ENCODE assay signal across 7 cellular contexts in the genomic region with DNA sequence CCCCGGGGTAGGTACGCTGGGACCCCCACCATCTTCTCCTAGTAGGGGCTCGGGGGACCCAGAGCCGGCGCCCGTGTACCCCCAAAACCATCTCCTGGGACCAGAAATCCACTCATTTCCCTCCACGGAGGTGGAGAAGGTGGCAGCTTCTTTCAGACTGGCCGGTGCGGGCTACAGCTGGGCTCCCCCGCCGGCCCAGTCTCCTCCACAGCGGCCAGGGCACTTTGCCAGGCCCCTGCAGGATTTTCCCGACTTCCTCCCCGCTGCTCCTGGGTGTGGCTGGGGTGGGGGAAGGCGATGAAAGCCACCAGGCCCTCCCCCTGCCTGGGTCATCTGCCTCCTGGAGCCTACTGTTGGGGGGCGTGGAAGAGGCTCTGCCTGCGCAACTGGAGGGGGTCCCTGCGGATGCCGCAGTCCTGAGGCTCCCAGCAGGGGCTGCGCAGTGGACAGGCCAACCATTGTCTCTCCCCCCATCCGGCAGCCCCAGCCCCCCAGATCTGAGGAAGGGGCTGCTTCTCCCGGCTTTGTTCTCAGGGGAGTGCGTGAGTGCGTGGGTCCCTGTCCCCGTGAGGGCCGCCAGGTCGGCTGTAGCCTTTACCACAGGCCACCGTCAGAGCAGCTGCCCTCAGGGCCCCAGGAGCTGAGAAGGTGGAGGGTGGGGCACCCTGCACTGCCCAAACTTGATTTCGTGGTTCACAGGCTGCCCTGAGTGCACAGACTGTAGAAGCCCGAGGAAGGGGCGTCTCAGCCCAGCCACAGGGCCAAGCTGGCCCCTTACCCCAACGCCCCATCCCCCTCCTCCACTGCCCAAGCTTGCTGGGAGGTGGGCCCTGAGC. TPM values are rescaled to one million over a fixed set of nuclear protein-coding genes. Genes with fewer than 3 reads are reported as not detected.
DNase-seq lines count a peak whose midpoint lies in the region; ATAC-seq, FAIRE-seq and TF ChIP-seq lines count a peak whose summit lies in the region.

No MANE protein-coding gene starts in this region.

- 0 out of 2 replicates have a peak, but pooled peaks have one; percentile 5 for TF ChIP-seq RAD21 in HepG2 (CRISPR knock-in tag; IDR thresholded peaks at IDR 0.05)

- no peak for TF ChIP-seq CTCF in bronchial epithelial cell (IDR thresholded peaks at IDR 0.05; ENCODE audit: insufficient read depth, low read length, severe bottlenecking)
- TF ChIP-seq CTCF in HepG2 (CRISPR knock-in tag; IDR thresholded peaks at IDR 0.05): no peak
- TF ChIP-seq CTCF in upper lobe of left lung (IDR thresholded peaks at IDR 0.05): no peak

- BruUV-seq in HepG2 (replicated peaks; lab: Mats Ljungman, UMichigan): no TSS peak

- peak overlapping the region; percentile 78; the same call in 1 of the 2 replicates for H3K9ac ChIP-seq in HepG2 (ENCODE audit: insufficient read depth, low read depth, low read length)

- no peak overlapping the region for H2AFZ ChIP-seq in HepG2 (ENCODE audit: low read length)

- in situ Hi-C loops in HepG2 (cut with HindIII; ENCODE audit: extremely low pct_ligation_motif_present, low pct_unique_long_range_greater_than_20kb): loop anchor here (5.0 kb wide), 1 partner anchor 36 kb away; no protein-coding TSS in a partner anchor

- H3K79me2 ChIP-seq in HepG2 (ENCODE audit: insufficient read depth, low read length): peaks cover 23% of the 10 kb centered on the region

- H3K27me3 ChIP-seq in bronchial epithelial cell (ENCODE audit: control insufficient read depth, insufficient read depth, low read length): no peaks in the 10 kb centered on the region
- H3K27me3 ChIP-seq in HepG2 (ENCODE audit: control insufficient read depth in 1 of 2, insufficient read depth in 2 of 2, low read length in 2 of 2): no peaks in the 10 kb centered on the region
- peaks cover 0 to 14% (median 0%) of the 10 kb centered on the region in 4 donors for H3K27me3 ChIP-seq in upper lobe of left lung

- FAIRE-seq in bronchial epithelial cell (lab: Jason Lieb, UNC) (no peak), HepG2 (lab: Jason Lieb, UNC) (no peak)

- H3K36me3 ChIP-seq in bronchial epithelial cell (ENCODE audit: control insufficient read depth, insufficient read depth, low read length) (peaks cover 18% of the 10 kb centered on the region), HepG2 (replicated peaks in 1 of 2; ENCODE audit: control insufficient read depth in 1 of 2, insufficient read depth in 2 of 2, low read length in 2 of 2) (peaks cover 4 to 10% of the 10 kb centered on the region in 2 experiments; a peak in 3 of 5 replicates), upper lobe of left lung (no peaks in the 10 kb centered on the region)

- H4K20me1 ChIP-seq in HepG2 (ENCODE audit: insufficient read depth, low read length): peaks cover 31% of the 10 kb centered on the region; the same call in 1 of the 2 replicates

- intact Hi-C loops in HepG2 (cut with micrococcal nuclease; ENCODE audit: unreplicated experiment): no loop called here

- POLR2A ChIA-PET in HepG2 (lab: Yijun Ruan, JAX): interaction anchor here (1.2 to 1.8 kb wide), 3 partner anchors 15 to 43 kb away, joined by 4 to 6 read pairs (median 4); no protein-coding TSS in a partner anchor

- TF ChIP-seq EP300 in HepG2 (IDR thresholded peaks at IDR 0.05; ENCODE audit: low read depth in 2 of 2, low read length in 2 of 2) (no peak), HepG2 (CRISPR knock-in tag; IDR thresholded peaks at IDR 0.05; ENCODE audit: borderline replicate concordance) (no peak), upper lobe of left lung (IDR thresholded peaks at IDR 0.05) (no peak)

- TF ChIP-seq POLR2A in HepG2 (IDR thresholded peaks at IDR 0.05; ENCODE audit: insufficient read depth in 1 of 2, low read depth in 2 of 2, low read length in 2 of 2) (no peak), upper lobe of left lung (IDR thresholded peaks at IDR 0.05) (no peak)

- no peaks in the 10 kb centered on the region for H3K9me3 ChIP-seq in HepG2 (ENCODE audit: low read length)
- no peaks in the 10 kb centered on the region for H3K9me3 ChIP-seq in upper lobe of left lung

- H3K4me3 ChIP-seq in bronchial epithelial cell (ENCODE audit: low read depth, low read length) (peak overlapping the region; percentile 70), HepG2 (replicated peaks in 1 of 3; ENCODE audit: insufficient read depth in 1 of 3, low read depth in 2 of 3, low read length in 3 of 3) (peak overlapping the region; percentile 66 to 83 (median 79)), upper lobe of left lung (peak overlapping the region; percentile 51 to 94 (median 88))

- no peak overlapping the region for H3K27ac ChIP-seq in HepG2 (ENCODE audit: extremely low read length, insufficient read depth, low read length)
- H3K27ac ChIP-seq in upper lobe of left lung: peak overlapping the region in 3 of 4 donors; percentile 90 to 97 (median 92)

- ATAC-seq in HepG2 (no peak), upper lobe of left lung (ENCODE audit: low FRiP score in 2 of 2) (peak; percentile 34 to 41), HG02610 (IDR thresholded peaks at IDR 0.05; ENCODE audit: unreplicated experiment) (no peak)

- H3K4me1 ChIP-seq in HepG2 (ENCODE audit: insufficient read depth, low read length): peaks cover 73% of the 10 kb centered on the region
- H3K4me1 ChIP-seq in upper lobe of left lung: peaks cover 42 to 67% (median 49%) of the 10 kb centered on the region in 4 donors

- peak overlapping the region; percentile 90 for H3K4me2 ChIP-seq in HepG2 (ENCODE audit: low read depth, low read length)

- DNase-seq in ELR (ENCODE audit: low read depth) (peak; percentile 88), NCI-H2196 (lab: John Stamatoyannopoulos, UW; ENCODE audit: unreplicated experiment) (peak; percentile 77), bronchial epithelial cell (ENCODE audit: low read depth) (peak; percentile 58), HepG2 (ENCODE audit: low spot score) (no peak), upper lobe of left lung (peak; percentile 76 to 84)
- DNase-seq in activated CD8-positive, alpha-beta memory T cell treated with anti-CD3 and anti-CD28 coated beads, Interleukin-2, amount 50 U/mL, for 4 hours: no peak

- WGBS in HepG2 (ENCODE audit: low lambda C conversion rate): 34% methylated on average over 16 of the region's 32 CpGs
- 19 to 25% methylated on average over 13 to 27 of the region's 32 CpGs for WGBS in upper lobe of left lung, 2 donors

- CTCF ChIA-PET in HepG2 (lab: Yijun Ruan, JAX; ENCODE audit: low intra/inter-chr PET ratio, low total read pairs): no interaction called here

RNA-seq across cellular contexts. Expression of a gene that starts 1.3 kb away (rescaled TPM):
- total RNA-seq in bronchial epithelial cell (117 and 132 TPM in 2 replicates), HepG2 (2016; rRNA removed; fragmentation: Illumina TruSeq; extraction: Trizol) (7.3 and 29.8 TPM in 2 replicates), upper lobe of left lung (100 to 1,000 TPM in 5 of 6 donors, 10 to 100 TPM in 1; 91.0 to 316 (median 157) TPM)
- 2.7 and 2.9 TPM in 2 replicates for total RNA-seq in HepG2 (2016; cell fraction: cytosol; rRNA removed; fragmentation: Illumina TruSeq; extraction: Trizol; ENCODE audit: low read depth)
- 5.9 and 28.3 TPM in 2 replicates for total RNA-seq in HepG2 (2016; cell fraction: insoluble cytoplasmic fraction; rRNA removed; fragmentation: Illumina TruSeq; extraction: Trizol)
- total RNA-seq in HepG2 (2016; cell fraction: membrane; rRNA removed; fragmentation: Illumina TruSeq; extraction: Trizol): 4.9 and 5.0 TPM in 2 replicates
- 36.4 and 50.3 TPM in 2 replicates for total RNA-seq in HepG2 (2016; cell fraction: nucleus; rRNA removed; fragmentation: Illumina TruSeq; extraction: Trizol)
- 65.2 and 82.7 TPM in 2 replicates for polyA plus RNA-seq in HepG2 (2011; rRNA removed)
- 37.7 and 58.0 TPM in 2 replicates for polyA plus RNA-seq in HepG2 (2011; cell fraction: cytosol; rRNA removed)
- 667 and 906 TPM in 2 replicates for polyA plus RNA-seq in HepG2 (2011; cell fraction: nucleus; rRNA removed)
- polyA plus RNA-seq in HepG2 (2012): 77.8 and 101 TPM in 2 replicates
- 1.4 and 1.5 TPM in 2 replicates for polyA plus RNA-seq in HepG2 (2016; cell fraction: cytosol; fragmentation: Illumina TruSeq; extraction: Trizol; ENCODE audit: low read depth)
- 10.7 and 15.5 TPM in 2 replicates for polyA plus RNA-seq in HepG2 (2016; cell fraction: insoluble cytoplasmic fraction; fragmentation: Illumina TruSeq; extraction: Trizol; ENCODE audit: low read depth)
- polyA plus RNA-seq in HepG2 (2016; cell fraction: membrane; fragmentation: Illumina TruSeq; extraction: Trizol; ENCODE audit: low read depth): 3.2 and 3.6 TPM in 2 replicates
- polyA plus RNA-seq in HepG2 (2016; cell fraction: nucleus; fragmentation: Illumina TruSeq; extraction: Trizol; ENCODE audit: insufficient read depth, low read depth): 125 and 134 TPM in 2 replicates
- polyA minus RNA-seq in HepG2 (2011; rRNA and poly(A)+ RNA removed; ENCODE audit: low replicate concordance): 23.8 and 86.8 TPM in 2 replicates
- polyA minus RNA-seq in HepG2 (2011; cell fraction: cytosol; rRNA and poly(A)+ RNA removed): 41.3 and 50.7 TPM in 2 replicates
- polyA minus RNA-seq in HepG2 (2011; cell fraction: nucleus; rRNA and poly(A)+ RNA removed): 80.3 and 86.4 TPM in 2 replicates

RNA-seq across cellular contexts. Expression of a gene that starts 7.9 kb away (rescaled TPM):
- 18.2 and 25.7 TPM in 2 replicates for total RNA-seq in bronchial epithelial cell
- 54.9 and 68.4 TPM in 2 replicates for total RNA-seq in HepG2 (2016; rRNA removed; fragmentation: Illumina TruSeq; extraction: Trizol)
- 17.4 and 19.2 TPM in 2 replicates for total RNA-seq in HepG2 (2016; cell fraction: cytosol; rRNA removed; fragmentation: Illumina TruSeq; extraction: Trizol; ENCODE audit: low read depth)
- 52.2 and 77.4 TPM in 2 replicates for total RNA-seq in HepG2 (2016; cell fraction: insoluble cytoplasmic fraction; rRNA removed; fragmentation: Illumina TruSeq; extraction: Trizol)
- 17.7 and 18.1 TPM in 2 replicates for total RNA-seq in HepG2 (2016; cell fraction: membrane; rRNA removed; fragmentation: Illumina TruSeq; extraction: Trizol)
- total RNA-seq in HepG2 (2016; cell fraction: nucleus; rRNA removed; fragmentation: Illumina TruSeq; extraction: Trizol): 18.3 and 23.3 TPM in 2 replicates
- polyA plus RNA-seq in HepG2 (2011; rRNA removed): 42.1 and 63.7 TPM in 2 replicates
- polyA plus RNA-seq in HepG2 (2011; cell fraction: cytosol; rRNA removed): 49.9 and 81.6 TPM in 2 replicates
- polyA plus RNA-seq in HepG2 (2011; cell fraction: nucleus; rRNA removed): 24.5 and 32.4 TPM in 2 replicates
- polyA plus RNA-seq in HepG2 (2012): 19.4 and 39.7 TPM in 2 replicates
- polyA plus RNA-seq in HepG2 (2016; cell fraction: cytosol; fragmentation: Illumina TruSeq; extraction: Trizol; ENCODE audit: low read depth): 13.7 and 17.3 TPM in 2 replicates
- 47.3 and 49.3 TPM in 2 replicates for polyA plus RNA-seq in HepG2 (2016; cell fraction: insoluble cytoplasmic fraction; fragmentation: Illumina TruSeq; extraction: Trizol; ENCODE audit: low read depth)
- 10.1 and 12.3 TPM in 2 replicates for polyA plus RNA-seq in HepG2 (2016; cell fraction: membrane; fragmentation: Illumina TruSeq; extraction: Trizol; ENCODE audit: low read depth)
- polyA plus RNA-seq in HepG2 (2016; cell fraction: nucleus; fragmentation: Illumina TruSeq; extraction: Trizol; ENCODE audit: insufficient read depth, low read depth): 22.7 and 27.6 TPM in 2 replicates
- 24.2 and 34.4 TPM in 2 replicates for polyA minus RNA-seq in HepG2 (2011; rRNA and poly(A)+ RNA removed; ENCODE audit: low replicate concordance)
- 11.4 and 13.3 TPM in 2 replicates for polyA minus RNA-seq in HepG2 (2011; cell fraction: cytosol; rRNA and poly(A)+ RNA removed)
- 2.1 and 5.1 TPM in 2 replicates for polyA minus RNA-seq in HepG2 (2011; cell fraction: nucleus; rRNA and poly(A)+ RNA removed)
- 100 to 1,000 TPM in 2 of 6 donors, 10 to 100 TPM in 4; 32.5 to 180 (median 63.8) TPM for total RNA-seq in upper lobe of left lung

RNA-seq across cellular contexts. Expression of a gene that starts 21.3 kb away (rescaled TPM):
- total RNA-seq in bronchial epithelial cell: 42.6 and 83.5 TPM in 2 replicates
- total RNA-seq in HepG2 (2016; rRNA removed; fragmentation: Illumina TruSeq; extraction: Trizol): 4.4 and 8.8 TPM in 2 replicates
- 16.5 and 25.5 TPM in 2 replicates for total RNA-seq in HepG2 (2016; cell fraction: cytosol; rRNA removed; fragmentation: Illumina TruSeq; extraction: Trizol; ENCODE audit: low read depth)
- 3.4 and 7.9 TPM in 2 replicates for total RNA-seq in HepG2 (2016; cell fraction: insoluble cytoplasmic fraction; rRNA removed; fragmentation: Illumina TruSeq; extraction: Trizol)
- total RNA-seq in HepG2 (2016; cell fraction: membrane; rRNA removed; fragmentation: Illumina TruSeq; extraction: Trizol): 13.5 and 18.3 TPM in 2 replicates
- total RNA-seq in HepG2 (2016; cell fraction: nucleus; rRNA removed; fragmentation: Illumina TruSeq; extraction: Trizol): 6.5 and 8.0 TPM in 2 replicates
- polyA plus RNA-seq in HepG2 (2011; rRNA removed): 10.6 and 17.6 TPM in 2 replicates
- polyA plus RNA-seq in HepG2 (2011; cell fraction: cytosol; rRNA removed): 11.6 and 28.6 TPM in 2 replicates
- polyA plus RNA-seq in HepG2 (2011; cell fraction: nucleus; rRNA removed): 190 and 210 TPM in 2 replicates
- 4.3 and 7.0 TPM in 2 replicates for polyA plus RNA-seq in HepG2 (2012)
- polyA plus RNA-seq in HepG2 (2016; cell fraction: cytosol; fragmentation: Illumina TruSeq; extraction: Trizol; ENCODE audit: low read depth): 17.0 and 22.1 TPM in 2 replicates
- 4.5 and 6.0 TPM in 2 replicates for polyA plus RNA-seq in HepG2 (2016; cell fraction: insoluble cytoplasmic fraction; fragmentation: Illumina TruSeq; extraction: Trizol; ENCODE audit: low read depth)
- polyA plus RNA-seq in HepG2 (2016; cell fraction: membrane; fragmentation: Illumina TruSeq; extraction: Trizol; ENCODE audit: low read depth): 10.6 and 11.4 TPM in 2 replicates
- 16.1 and 18.4 TPM in 2 replicates for polyA plus RNA-seq in HepG2 (2016; cell fraction: nucleus; fragmentation: Illumina TruSeq; extraction: Trizol; ENCODE audit: insufficient read depth, low read depth)
- polyA minus RNA-seq in HepG2 (2011; rRNA and poly(A)+ RNA removed; ENCODE audit: low replicate concordance): 2.2 and 6.1 TPM in 2 replicates
- polyA minus RNA-seq in HepG2 (2011; cell fraction: cytosol; rRNA and poly(A)+ RNA removed): 6.4 and 8.5 TPM in 2 replicates
- 4.6 and 8.9 TPM in 2 replicates for polyA minus RNA-seq in HepG2 (2011; cell fraction: nucleus; rRNA and poly(A)+ RNA removed)
- 10 to 100 TPM; 26.5 to 55.0 (median 35.0) TPM for total RNA-seq in upper lobe of left lung

RNA-seq across cellular contexts. Expression of a gene that starts 39.3 kb away (rescaled TPM):
- under 0.01 TPM in 1 of 2 replicates, not detected in the other for total RNA-seq in bronchial epithelial cell
- total RNA-seq in HepG2 (2016; rRNA removed; fragmentation: Illumina TruSeq; extraction: Trizol): 0.04 TPM in 1 of 2 replicates, not detected in the other
- total RNA-seq in HepG2 (2016; cell fraction: cytosol; rRNA removed; fragmentation: Illumina TruSeq; extraction: Trizol; ENCODE audit: low read depth): not detected in 2 replicates
- total RNA-seq in HepG2 (2016; cell fraction: insoluble cytoplasmic fraction; rRNA removed; fragmentation: Illumina TruSeq; extraction: Trizol): not detected in 2 replicates
- total RNA-seq in HepG2 (2016; cell fraction: membrane; rRNA removed; fragmentation: Illumina TruSeq; extraction: Trizol): not detected in 2 replicates
- total RNA-seq in HepG2 (2016; cell fraction: nucleus; rRNA removed; fragmentation: Illumina TruSeq; extraction: Trizol): not detected in 2 replicates
- 0.29 and 0.38 TPM in 2 replicates for polyA plus RNA-seq in HepG2 (2011; rRNA removed)
- polyA plus RNA-seq in HepG2 (2011; cell fraction: cytosol; rRNA removed): 0.17 and 0.32 TPM in 2 replicates
- polyA plus RNA-seq in HepG2 (2011; cell fraction: nucleus; rRNA removed): 2.3 and 2.6 TPM in 2 replicates
- polyA plus RNA-seq in HepG2 (2012): 0.44 TPM in 2 replicates
- not detected in 2 replicates for polyA plus RNA-seq in HepG2 (2016; cell fraction: cytosol; fragmentation: Illumina TruSeq; extraction: Trizol; ENCODE audit: low read depth)
- not detected in 2 replicates for polyA plus RNA-seq in HepG2 (2016; cell fraction: insoluble cytoplasmic fraction; fragmentation: Illumina TruSeq; extraction: Trizol; ENCODE audit: low read depth)
- polyA plus RNA-seq in HepG2 (2016; cell fraction: membrane; fragmentation: Illumina TruSeq; extraction: Trizol; ENCODE audit: low read depth): not detected in 2 replicates
- not detected in 2 replicates for polyA plus RNA-seq in HepG2 (2016; cell fraction: nucleus; fragmentation: Illumina TruSeq; extraction: Trizol; ENCODE audit: insufficient read depth, low read depth)
- polyA minus RNA-seq in HepG2 (2011; rRNA and poly(A)+ RNA removed; ENCODE audit: low replicate concordance): 0.09 and 2.7 TPM in 2 replicates
- 0.44 and 0.59 TPM in 2 replicates for polyA minus RNA-seq in HepG2 (2011; cell fraction: cytosol; rRNA and poly(A)+ RNA removed)
- 0.99 and 1.2 TPM in 2 replicates for polyA minus RNA-seq in HepG2 (2011; cell fraction: nucleus; rRNA and poly(A)+ RNA removed)
- total RNA-seq in upper lobe of left lung: 1 to 10 TPM in 1 of 6 donors, under 1 TPM in 3, not detected in 2; 0.15 to 1.0 (median 0.36) TPM

RNA-seq across cellular contexts. Expression of a gene that starts 52.9 kb away (rescaled TPM):
- total RNA-seq in bronchial epithelial cell: 9.0 and 14.6 TPM in 2 replicates
- total RNA-seq in HepG2 (2016; rRNA removed; fragmentation: Illumina TruSeq; extraction: Trizol): not detected in 2 replicates
- not detected in 2 replicates for total RNA-seq in HepG2 (2016; cell fraction: cytosol; rRNA removed; fragmentation: Illumina TruSeq; extraction: Trizol; ENCODE audit: low read depth)
- total RNA-seq in HepG2 (2016; cell fraction: insoluble cytoplasmic fraction; rRNA removed; fragmentation: Illumina TruSeq; extraction: Trizol): not detected in 2 replicates
- not detected in 2 replicates for total RNA-seq in HepG2 (2016; cell fraction: membrane; rRNA removed; fragmentation: Illumina TruSeq; extraction: Trizol)
- not detected in 2 replicates for total RNA-seq in HepG2 (2016; cell fraction: nucleus; rRNA removed; fragmentation: Illumina TruSeq; extraction: Trizol)
- polyA plus RNA-seq in HepG2 (2011; rRNA removed): 0.03 and 0.05 TPM in 2 replicates
- polyA plus RNA-seq in HepG2 (2011; cell fraction: cytosol; rRNA removed): 0.04 TPM in 1 of 2 replicates, not detected in the other
- polyA plus RNA-seq in HepG2 (2011; cell fraction: nucleus; rRNA removed): not detected in 2 replicates
- polyA plus RNA-seq in HepG2 (2012): 0.07 and 0.08 TPM in 2 replicates
- polyA plus RNA-seq in HepG2 (2016; cell fraction: cytosol; fragmentation: Illumina TruSeq; extraction: Trizol; ENCODE audit: low read depth): not detected in 2 replicates
- not detected in 2 replicates for polyA plus RNA-seq in HepG2 (2016; cell fraction: insoluble cytoplasmic fraction; fragmentation: Illumina TruSeq; extraction: Trizol; ENCODE audit: low read depth)
- polyA plus RNA-seq in HepG2 (2016; cell fraction: membrane; fragmentation: Illumina TruSeq; extraction: Trizol; ENCODE audit: low read depth): not detected in 2 replicates
- not detected in 2 replicates for polyA plus RNA-seq in HepG2 (2016; cell fraction: nucleus; fragmentation: Illumina TruSeq; extraction: Trizol; ENCODE audit: insufficient read depth, low read depth)
- 2.1 TPM in 1 of 2 replicates, not detected in the other for polyA minus RNA-seq in HepG2 (2011; rRNA and poly(A)+ RNA removed; ENCODE audit: low replicate concordance)
- polyA minus RNA-seq in HepG2 (2011; cell fraction: cytosol; rRNA and poly(A)+ RNA removed): not detected in 2 replicates
- 0.26 TPM in 1 of 2 replicates, not detected in the other for polyA minus RNA-seq in HepG2 (2011; cell fraction: nucleus; rRNA and poly(A)+ RNA removed)
- 1 to 10 TPM; 1.0 to 2.4 (median 1.8) TPM for total RNA-seq in upper lobe of left lung

Comparison
In these comparisons a context has a peak if more than half of its experiments do, and no peak if none do; other contexts are left out.
1. DNase-seq: peak in ELR (single experiment), NCI-H2196 (single experiment), bronchial epithelial cell (single experiment) and upper lobe of left lung (2 of 2); none in HepG2 (single experiment) and activated CD8-positive, alpha-beta memory T cell treated with anti-CD3 and anti-CD28 coated beads, Interleukin-2, amount 50 U/mL, for 4 hours (single experiment).
2. ATAC-seq: peak in upper lobe of left lung (2 of 2); none in HepG2 (single experiment) and HG02610 (single experiment).
3. Peak in every context shown above with its lines, with median percentiles within 50 percentile points of each other: H3K4me3 ChIP-seq.